34 cellular contexts compared by ENCODE assay signal in genomic region chr2:71133603-71134002, GRCh38.
"Had no signal": no experiment of that assay in that cellular context is flagged by ENCODE, and none has a peak within 500 bp of the region (broad histone marks: within the 10 kb centered on the region; RNA-seq: fewer than 3 reads in every experiment).

No MANE protein-coding gene starts in this region.

- H3K4me1 Mint-ChIP-seq: activated naive CD8-positive, alpha-beta T cell treated with anti-CD3 and anti-CD28 coated beads for 36 hours; activated T-helper 17 cell treated with anti-CD3 and anti-CD28 coated beads, Interleukin-2, amount 50 U/mL, for 72 hours had no signal

- H3K4me3 ChIP-seq: adrenal gland, body of pancreas, breast epithelium had no signal

- H3K36me3 ChIP-seq: breast epithelium had no signal

- H3K27ac ChIP-seq: adrenal gland, body of pancreas, brain microvascular endothelial cell, breast epithelium, VCaP had no signal

- H3K27me3 Mint-ChIP-seq: activated B cell treated with CpG ODN at 0.5 μM for 24 hours; activated CD4-positive, alpha-beta memory T cell treated with anti-CD3 and anti-CD28 coated beads for 36 hours; activated CD4-positive, alpha-beta T cell treated with anti-CD3 and anti-CD28 coated beads, Interleukin-2, amount 10 ng/mL, durations not matched to agents 24 days and 14 days; activated CD8-positive, alpha-beta T cell treated with anti-CD3 and anti-CD28 coated beads for 36 hours; activated naive CD8-positive, alpha-beta T cell treated with anti-CD3 and anti-CD28 coated beads for 36 hours; activated T-helper 17 cell treated with anti-CD3 and anti-CD28 coated beads, Interleukin-2, amount 50 U/mL, for 72 hours had no signal

- DNase-seq: activated B cell treated with CpG ODN at 0.5 μM for 24 hours; activated CD4-positive, alpha-beta memory T cell treated with anti-CD3 and anti-CD28 coated beads for 36 hours; activated CD4-positive, alpha-beta T cell treated with anti-CD3 and anti-CD28 coated beads for 4 hours; activated CD4-positive, alpha-beta T cell treated with anti-CD3 and anti-CD28 coated beads, Interleukin-2, amount 50 U/mL, for 1 hour; activated CD4-positive, alpha-beta T cell treated with anti-CD3 and anti-CD28 coated beads, Interleukin-2, amount 50 U/mL, for 4 hours; activated CD4-positive, CD25-positive, alpha-beta regulatory T cell treated with anti-CD3 and anti-CD28 coated beads, Interleukin-2, amount 50 U/mL, for 72 hours; activated CD8-positive, alpha-beta memory T cell treated with anti-CD3 and anti-CD28 coated beads, Interleukin-2, amount 50 U/mL, for 4 hours; activated CD8-positive, alpha-beta T cell treated with anti-CD3 and anti-CD28 coated beads for 36 hours; activated gamma-delta T cell; activated naive CD4-positive, alpha-beta T cell treated with anti-CD3 and anti-CD28 coated beads for 36 hours; activated naive CD4-positive, alpha-beta T cell treated with anti-CD3 and anti-CD28 coated beads, Interleukin-2, amount 50 U/mL, for 16 hours; activated naive CD8-positive, alpha-beta T cell treated with anti-CD3 and anti-CD28 coated beads for 36 hours; activated T-cell treated with anti-CD3 and anti-CD28 coated beads for 4 hours; activated T-cell treated with anti-CD3 and anti-CD28 coated beads, Interleukin-2, amount 50 U/mL, for 1 hour; activated T-cell treated with anti-CD3 and anti-CD28 coated beads, Interleukin-2, amount 50 U/mL, for 4 hours; activated T-cell treated with anti-CD3 and anti-CD28 coated beads, Interleukin-2, amount 50 U/mL, for 72 hours; adrenal gland; amniotic stem cell; aorta; body of pancreas; brain microvascular endothelial cell; central memory CD4-positive, alpha-beta T cell; T-helper 2 cell; T-helper 9 cell had no signal

- H3K27ac Mint-ChIP-seq: activated B cell treated with CpG ODN at 0.5 μM for 24 hours; activated CD4-positive, alpha-beta memory T cell treated with anti-CD3 and anti-CD28 coated beads for 36 hours; activated CD4-positive, alpha-beta T cell treated with anti-CD3 and anti-CD28 coated beads, Interleukin-2, amount 10 ng/mL, durations not matched to agents 24 days and 14 days; activated CD8-positive, alpha-beta T cell treated with anti-CD3 and anti-CD28 coated beads for 36 hours; activated naive CD4-positive, alpha-beta T cell treated with anti-CD3 and anti-CD28 coated beads for 36 hours; activated naive CD4-positive, alpha-beta T cell treated with anti-CD3 and anti-CD28 coated beads, Interleukin-2, amount 50 U/mL, for 72 hours; activated naive CD8-positive, alpha-beta T cell treated with anti-CD3 and anti-CD28 coated beads for 36 hours; activated T-cell treated with anti-CD3 and anti-CD28 coated beads, Interleukin-2, amount 50 U/mL, for 72 hours; activated T-helper 1 cell treated with anti-CD3 and anti-CD28 coated beads, Interleukin-12 subunit alpha, Interleukin-12 subunit beta, Interleukin-2, Interleukin-4 antibody, amounts not matched to agents 30 ng/mL and 10 ng/mL and 1 ng/mL, durations not matched to agents 14 hours and 24 hours and 36 hours; activated T-helper 17 cell treated with anti-CD3 and anti-CD28 coated beads, Interleukin-2, amount 50 U/mL, for 72 hours; T-helper 1 cell treated with Interleukin-12 subunit alpha and Interleukin-12 subunit beta and Interleukin-4 antibody, amounts not matched to agents 30 μg/mL and 1 μg/mL, for 36 hours; T-helper 2 cell treated with Interferon-gamma antibody and Interleukin-4, amounts not matched to agents 5 μg/mL and 100 μg/mL, for 36 hours had no signal

- FAIRE-seq: astrocyte, TTC549 had no signal

- ATAC-seq: activated CD8-positive, alpha-beta T cell treated with anti-CD3 and anti-CD28 coated beads for 36 hours; activated naive CD4-positive, alpha-beta T cell treated with anti-CD3 and anti-CD28 coated beads, Interleukin-2, amount 50 U/mL, for 72 hours; activated T-cell treated with anti-CD3 and anti-CD28 coated beads, Interleukin-2, amount 50 U/mL, for 4 hours; activated T-cell treated with anti-CD3 and anti-CD28 coated beads, Interleukin-2, amount 50 U/mL, for 72 hours; activated T-helper 17 cell treated with anti-CD3 and anti-CD28 coated beads, Interleukin-2, amount 50 U/mL, for 72 hours; body of pancreas had no signal

- H3K9me3 Mint-ChIP-seq: activated B cell treated with CpG ODN at 0.5 μM for 24 hours; activated CD4-positive, alpha-beta memory T cell treated with anti-CD3 and anti-CD28 coated beads for 36 hours; activated CD4-positive, alpha-beta T cell treated with anti-CD3 and anti-CD28 coated beads, Interleukin-2, amount 10 ng/mL, durations not matched to agents 24 days and 14 days; activated CD8-positive, alpha-beta T cell treated with anti-CD3 and anti-CD28 coated beads for 36 hours; activated naive CD4-positive, alpha-beta T cell treated with anti-CD3 and anti-CD28 coated beads for 36 hours; activated naive CD4-positive, alpha-beta T cell treated with anti-CD3 and anti-CD28 coated beads, Interleukin-2, amount 50 U/mL, for 72 hours; activated naive CD8-positive, alpha-beta T cell treated with anti-CD3 and anti-CD28 coated beads for 36 hours; activated T-cell treated with anti-CD3 and anti-CD28 coated beads, Interleukin-2, amount 50 U/mL, for 4 hours; activated T-cell treated with anti-CD3 and anti-CD28 coated beads, Interleukin-2, amount 50 U/mL, for 72 hours; activated T-helper 1 cell treated with anti-CD3 and anti-CD28 coated beads, Interleukin-12 subunit alpha, Interleukin-12 subunit beta, Interleukin-2, Interleukin-4 antibody, amounts not matched to agents 30 ng/mL and 10 ng/mL and 1 ng/mL, durations not matched to agents 14 hours and 24 hours and 36 hours; activated T-helper 17 cell treated with anti-CD3 and anti-CD28 coated beads, Interleukin-2, amount 50 U/mL, for 72 hours; T-helper 1 cell treated with Interleukin-12 subunit alpha and Interleukin-12 subunit beta and Interleukin-4 antibody, amounts not matched to agents 30 μg/mL and 1 μg/mL, for 36 hours; T-helper 2 cell treated with Interferon-gamma antibody and Interleukin-4, amounts not matched to agents 5 μg/mL and 100 μg/mL, for 36 hours had no signal

- H3K9me3 ChIP-seq: adrenal gland, body of pancreas, breast epithelium had no signal

- H3K4me1 ChIP-seq: breast epithelium had no signal

- H3K4me3 Mint-ChIP-seq: activated B cell treated with CpG ODN at 0.5 μM for 24 hours; activated CD4-positive, alpha-beta memory T cell treated with anti-CD3 and anti-CD28 coated beads for 36 hours; activated CD4-positive, alpha-beta T cell treated with anti-CD3 and anti-CD28 coated beads, Interleukin-2, amount 10 ng/mL, durations not matched to agents 24 days and 14 days; activated CD8-positive, alpha-beta T cell treated with anti-CD3 and anti-CD28 coated beads for 36 hours; activated naive CD4-positive, alpha-beta T cell treated with anti-CD3 and anti-CD28 coated beads for 36 hours; activated naive CD8-positive, alpha-beta T cell treated with anti-CD3 and anti-CD28 coated beads for 36 hours; activated T-cell treated with anti-CD3 and anti-CD28 coated beads, Interleukin-2, amount 50 U/mL, for 4 hours; activated T-cell treated with anti-CD3 and anti-CD28 coated beads, Interleukin-2, amount 50 U/mL, for 72 hours; activated T-helper 1 cell treated with anti-CD3 and anti-CD28 coated beads, Interleukin-12 subunit alpha, Interleukin-12 subunit beta, Interleukin-2, Interleukin-4 antibody, amounts not matched to agents 30 ng/mL and 10 ng/mL and 1 ng/mL, durations not matched to agents 14 hours and 24 hours and 36 hours; activated T-helper 17 cell treated with anti-CD3 and anti-CD28 coated beads, Interleukin-2, amount 50 U/mL, for 72 hours; T-helper 1 cell treated with Interleukin-12 subunit alpha and Interleukin-12 subunit beta and Interleukin-4 antibody, amounts not matched to agents 30 μg/mL and 1 μg/mL, for 36 hours; T-helper 2 cell treated with Interferon-gamma antibody and Interleukin-4, amounts not matched to agents 5 μg/mL and 100 μg/mL, for 36 hours had no signal

- H3K27me3 ChIP-seq: adrenal gland, body of pancreas, brain microvascular endothelial cell, breast epithelium had no signal
